In the genomic region with DNA sequence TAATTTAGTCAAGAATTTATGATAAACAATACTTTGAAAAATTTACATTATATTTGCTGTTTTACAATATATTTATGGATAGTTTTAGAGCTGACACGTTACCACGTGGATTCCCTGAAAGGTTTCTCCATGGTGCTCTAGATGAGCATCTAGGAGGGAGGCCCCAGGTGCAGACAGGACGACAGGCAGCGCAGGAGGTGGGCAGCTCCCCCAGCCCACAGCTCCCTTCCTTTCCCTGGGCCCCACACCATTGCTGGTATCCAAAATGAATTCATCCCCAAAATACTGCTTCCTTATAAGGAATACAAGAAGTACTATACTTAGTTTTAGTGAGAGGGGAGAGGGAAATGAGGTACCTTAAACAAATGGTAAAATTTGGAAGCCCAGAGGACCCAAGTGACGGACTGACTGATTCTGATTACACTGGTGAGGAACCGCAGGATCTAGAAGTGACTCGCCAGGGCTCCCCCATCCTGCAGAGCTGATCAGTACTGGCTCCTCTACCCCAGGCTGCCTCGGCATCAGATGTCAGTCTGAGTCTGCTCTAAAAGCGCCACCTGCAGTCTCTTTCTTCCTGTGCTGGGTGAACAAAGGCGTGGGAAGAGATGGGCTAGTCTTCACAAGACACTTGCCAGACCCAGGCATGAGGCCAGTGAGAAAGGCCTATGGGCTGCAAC, we compare ENCODE assay signal across 7 cellular contexts.
DNase-seq lines count a peak whose midpoint lies in the region; ATAC-seq and TF ChIP-seq lines count a peak whose summit lies in the region.

No MANE protein-coding gene starts in this region.

- no peak overlapping the region for H3K4me3 ChIP-seq in WERI-Rb-1 (ENCODE audit: low read depth, low read length)
- no peak overlapping the region for H3K4me3 ChIP-seq in osteoblast (ENCODE audit: insufficient read depth, low read length)

- peaks cover 24% of the 10 kb centered on the region for H4K20me1 ChIP-seq in osteoblast (ENCODE audit: insufficient read depth, low read length)

- no peaks in the 10 kb centered on the region for H3K79me2 ChIP-seq in osteoblast (ENCODE audit: insufficient read depth, low read length)

- no peaks in the 10 kb centered on the region for H3K27me3 ChIP-seq in WERI-Rb-1 (ENCODE audit: insufficient read depth, low read depth, severe bottlenecking)
- H3K27me3 ChIP-seq in osteoblast (ENCODE audit: insufficient read depth, low read length) = no peaks in the 10 kb centered on the region

- no peak overlapping the region for H3K4me2 ChIP-seq in osteoblast (ENCODE audit: insufficient read depth, low read length)

- ATAC-seq in GM18511 (IDR thresholded peaks at IDR 0.05; ENCODE audit: unreplicated experiment) = peak; percentile 96
- peak; percentile 75 for ATAC-seq in HG02678 (IDR thresholded peaks at IDR 0.05; ENCODE audit: unreplicated experiment)

- H3K9me3 ChIP-seq in WERI-Rb-1 (ENCODE audit: severe bottlenecking) (no peaks in the 10 kb centered on the region), osteoblast (ENCODE audit: low read depth, low read length) (no peaks in the 10 kb centered on the region)

- TF ChIP-seq CTCF in WERI-Rb-1 (IDR thresholded peaks at IDR 0.05; ENCODE audit: low read depth, low read length) (peak; percentile 72), osteoblast (IDR thresholded peaks at IDR 0.05; ENCODE audit: extremely low read depth, low read depth, low read length) (peak; percentile 29)

- H2AFZ ChIP-seq in osteoblast (ENCODE audit: low read length) = no peak overlapping the region

- DNase-seq in NCI-H1092 (lab: John Stamatoyannopoulos, UW) = peak; percentile 70
- peak; percentile 81 for DNase-seq in WERI-Rb-1
- peak; percentile 20 for DNase-seq in cerebellum (ENCODE audit: low spot score)
- peak; percentile 91 for DNase-seq in osteoblast (ENCODE audit: insufficient read length, low spot score, missing footprints)
- DNase-seq in SKM-1 treated with dmso at 0.1 percent for 144 hours (lab: John Stamatoyannopoulos, UW; ENCODE audit: unreplicated experiment) = no peak

- peaks cover 3% of the 10 kb centered on the region for H3K4me1 ChIP-seq in osteoblast (ENCODE audit: insufficient read depth, low read length)

- peak overlapping the region; percentile 63 for H3K27ac ChIP-seq in WERI-Rb-1
- H3K27ac ChIP-seq in osteoblast (ENCODE audit: low read depth, low read length) = no peak overlapping the region

- H3K36me3 ChIP-seq in WERI-Rb-1 = peaks cover 90% of the 10 kb centered on the region
- peaks cover 34% of the 10 kb centered on the region for H3K36me3 ChIP-seq in osteoblast (ENCODE audit: insufficient read depth, low read length)
